In genomic region chr18:44679912-44680270, GRCh38 we compare ENCODE assay signal across 8 cellular contexts. TPM values are rescaled to one million over a fixed set of nuclear protein-coding genes. Genes with fewer than 3 reads are reported as not detected.
DNase-seq lines count a peak whose midpoint lies in the region; ATAC-seq and TF ChIP-seq lines count a peak whose summit lies in the region.

No MANE protein-coding gene starts in this region.

- peak overlapping the region; percentile 84 for H2AFZ ChIP-seq in SU-DHL-6 (ENCODE audit: low read depth, low read length, severe bottlenecking)

- H3K79me2 ChIP-seq in SU-DHL-6 (ENCODE audit: insufficient read depth, low read length): no peaks in the 10 kb centered on the region

- H3K4me3 ChIP-seq in SU-DHL-6 (ENCODE audit: insufficient read depth, low read length, poor library complexity, severe bottlenecking): peak overlapping the region; percentile 84
- H3K4me3 ChIP-seq in liver (ENCODE audit: low read depth in 1 of 3, low read length in 3 of 3): peak overlapping the region in 2 of 3 donors; percentile 6 to 93

- DNase-seq in NCI-H2029 (lab: John Stamatoyannopoulos, UW) (peak; percentile 16), NCI-H2029 treated with DMSO at 0.1 percent for 48 hours (lab: John Stamatoyannopoulos, UW) (no peak), dedifferentiated amniotic fluid mesenchymal stem cell (ENCODE audit: extremely low spot score) (peak; percentile 54)
- DNase-seq in stimulated activated CD8-positive, alpha-beta memory T cell treated with anti-CD3 and anti-CD28 coated beads, Interleukin-2, amount 100 ng/mL, for 48 hours (ENCODE audit: low read depth in 2 of 2): peak; percentile 24 to 25

- peak overlapping the region in 2 of 3 donors; percentile 74 to 93 for H3K27ac Mint-ChIP-seq in IgD-negative memory B cell

- H3K36me3 Mint-ChIP-seq in IgD-negative memory B cell: no peaks in the 10 kb centered on the region

- H3K27me3 Mint-ChIP-seq in IgD-negative memory B cell: no peaks in the 10 kb centered on the region

- no peaks in the 10 kb centered on the region for H3K9me3 ChIP-seq in SU-DHL-6 (ENCODE audit: insufficient read depth, low read length)
- H3K9me3 ChIP-seq in liver (ENCODE audit: control insufficient read depth in 4 of 4, low read length in 3 of 4): no peaks in the 10 kb centered on the region

- H3K27me3 ChIP-seq in SU-DHL-6 (ENCODE audit: low read length): no peaks in the 10 kb centered on the region
- no peaks in the 10 kb centered on the region for H3K27me3 ChIP-seq in liver (ENCODE audit: control insufficient read depth in 4 of 4, insufficient read depth in 4 of 4, low read length in 3 of 4)

- H3K4me3 Mint-ChIP-seq in IgD-negative memory B cell: no peak overlapping the region

- H3K4me1 Mint-ChIP-seq in IgD-negative memory B cell: peaks cover 0 to 8% (median 5%) of the 10 kb centered on the region in 3 donors

- TF ChIP-seq RAD21 in liver (IDR thresholded peaks at IDR 0.05): no peak

- no peak for ATAC-seq in GM18520 (IDR thresholded peaks at IDR 0.05; ENCODE audit: unreplicated experiment)

- H3K27ac ChIP-seq in SU-DHL-6 (ENCODE audit: low read depth, low read length) (no peak overlapping the region), liver (ENCODE audit: low read depth in 1 of 2, low read length in 2 of 2) (peak overlapping the region; percentile 81 to 96)

- H3K4me2 ChIP-seq in SU-DHL-6 (ENCODE audit: low read depth, low read length, poor library complexity, severe bottlenecking): peak overlapping the region; percentile 86

- H3K36me3 ChIP-seq in SU-DHL-6 (ENCODE audit: low read length) (no peaks in the 10 kb centered on the region), liver (ENCODE audit: control insufficient read depth in 4 of 4, insufficient read depth in 3 of 4, low read depth in 1 of 4, low read length in 3 of 4) (no peaks in the 10 kb centered on the region)

- H3K4me1 ChIP-seq in liver (ENCODE audit: control insufficient read depth in 4 of 4, insufficient read depth in 4 of 4, low read length in 3 of 4): peaks cover 0 to 18% (median 13%) of the 10 kb centered on the region in 4 donors

- H4K20me1 ChIP-seq in SU-DHL-6 (ENCODE audit: low read depth, low read length): no peaks in the 10 kb centered on the region

- H3K9me2 ChIP-seq in SU-DHL-6 (replicated peaks; ENCODE audit: insufficient read depth, low read length): no peaks in the 10 kb centered on the region

- no peaks in the 10 kb centered on the region; the same call in 1 of the 2 replicates for H3F3A ChIP-seq in SU-DHL-6 (ENCODE audit: insufficient read depth)

- H3K9ac ChIP-seq in SU-DHL-6 (ENCODE audit: low read length) (peak overlapping the region; percentile 79), liver (ENCODE audit: low read depth in 1 of 2, low read length in 2 of 2) (peak overlapping the region in 1 of 2 donors; percentile 14)

- under 1% methylated on average over 41 of the region's 41 CpGs for WGBS in liver

- no peaks in the 10 kb centered on the region for H3K9me3 Mint-ChIP-seq in IgD-negative memory B cell

- no peak for TF ChIP-seq CTCF in SU-DHL-6 (IDR thresholded peaks at IDR 0.05; ENCODE audit: insufficient read depth, low read length, poor library complexity, severe bottlenecking)
- no peak for TF ChIP-seq CTCF in liver (IDR thresholded peaks at IDR 0.05; ENCODE audit: low read depth, low read length, missing input control)

TF ChIP-seq in liver, 16 proteins besides CTCF, POLR2A, EP300 and RAD21:
- TF ChIP-seq YY1 (IDR thresholded peaks at IDR 0.05): peak; percentile 71
- no peak for TF ChIP-seq REST (IDR thresholded peaks at IDR 0.05)

RNA-seq across cellular contexts. Expression of gene SETBP1, which starts 0.8 kb away (rescaled TPM):
- polyA plus RNA-seq in IgD-negative memory B cell: 16.8 TPM
- total RNA-seq in liver: 10 to 100 TPM in 1 of 2 donors, 1 to 10 TPM in 1; 2.5 to 15.8 TPM
- polyA plus RNA-seq in liver: 1 to 10 TPM; 3.5 to 5.8 TPM
